ENCODE assay signal across 35 cellular contexts in the genomic region with DNA sequence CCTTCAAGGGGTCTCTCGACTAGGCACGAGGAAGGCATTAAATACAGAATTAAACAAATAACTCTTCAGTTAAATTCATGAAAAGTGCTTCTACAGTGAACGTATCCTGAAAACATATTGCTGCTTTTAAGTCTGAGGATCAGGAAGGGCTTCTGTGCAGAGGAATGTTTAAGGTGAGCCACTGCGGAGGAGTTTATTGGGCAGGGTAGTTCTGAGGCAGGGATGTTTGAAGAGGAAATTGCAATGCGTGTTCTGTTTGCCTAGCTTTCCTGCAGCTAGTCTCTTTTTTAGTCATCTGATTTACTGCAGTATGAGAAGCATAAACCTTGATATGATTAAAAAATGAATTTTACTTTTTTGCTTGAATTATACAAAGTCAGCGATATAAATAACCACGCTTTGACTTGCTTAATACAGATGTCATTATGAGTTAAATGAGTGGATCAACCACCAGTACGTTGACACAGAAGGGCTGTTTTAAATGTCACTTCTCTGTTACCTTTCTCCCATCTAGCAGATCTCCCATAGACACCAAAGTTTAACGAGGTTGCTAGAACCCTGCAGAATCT.
"Had no signal": no experiment of that assay in that cellular context is flagged by ENCODE, and none has a peak within 500 bp of the region (broad histone marks: within the 10 kb centered on the region; RNA-seq: fewer than 3 reads in every experiment).

No MANE protein-coding gene starts in this region.

- DNase-seq: activated CD4-positive, alpha-beta T cell treated with anti-CD3 and anti-CD28 coated beads, Interleukin-2, amount 10 ng/mL, durations not matched to agents 24 days and 14 days; activated CD4-positive, alpha-beta T cell treated with anti-CD3 and anti-CD28 coated beads, Interleukin-2, amount 50 U/mL, for 4 hours; activated CD8-positive, alpha-beta T cell treated with anti-CD3 and anti-CD28 coated beads for 36 hours; activated effector memory CD4-positive, alpha-beta T cell treated with anti-CD3 and anti-CD28 coated beads, Interleukin-2, amount 50 U/mL, for 16 hours; activated naive CD4-positive, alpha-beta T cell treated with Interleukin-2 at 50 U/mL for 16 hours; activated naive CD8-positive, alpha-beta T cell treated with anti-CD3 and anti-CD28 coated beads, Interleukin-2, amount 10 ng/mL, durations not matched to agents 7 days and 5 days; activated T-cell treated with anti-CD3 and anti-CD28 coated beads, Interleukin-2, amount 50 U/mL, for 1 hour; activated T-cell treated with anti-CD3 and anti-CD28 coated beads, Interleukin-2, amount 50 U/mL, for 72 hours; amygdala; Karpas-422; KBM-7; MG63; MV-4-11; NCI-H1092 treated with DMSO at 0.1 percent for 48 hours; NCI-H1417; NCI-H146; NCI-H187; NCI-H2029 treated with DMSO at 0.1 percent for 48 hours; NCI-H2107; NCI-H2171; NCI-H2227 treated with DMSO at 0.1 percent for 48 hours; NCI-H446 treated with DMSO at 0.1 percent for 48 hours; NCI-H524 treated with DMSO at 0.1 percent for 48 hours; Peyer's patch; Right ventricle myocardium superior; RPMI8226; SW 1271; T-helper 1 cell; T-helper 2 cell; T-helper 9 cell; WERI-Rb-1 had no signal

- H3K4me1 Mint-ChIP-seq: activated CD4-positive, alpha-beta T cell treated with anti-CD3 and anti-CD28 coated beads, Interleukin-2, amount 10 ng/mL, durations not matched to agents 24 days and 14 days; activated naive CD4-positive, alpha-beta T cell treated with anti-CD3 and anti-CD28 coated beads, Interleukin-2, amount 50 U/mL, for 24 hours; activated naive CD8-positive, alpha-beta T cell treated with anti-CD3 and anti-CD28 coated beads, Interleukin-2, amount 10 ng/mL, durations not matched to agents 7 days and 5 days; activated T-helper 17 cell treated with anti-CD3 and anti-CD28 coated beads, Interleukin-2, amount 50 U/mL, for 72 hours had no signal

- H3K36me3 Mint-ChIP-seq: activated naive CD4-positive, alpha-beta T cell treated with anti-CD3 and anti-CD28 coated beads, Interleukin-2, amount 50 U/mL, for 24 hours; activated naive CD8-positive, alpha-beta T cell treated with anti-CD3 and anti-CD28 coated beads, Interleukin-2, amount 10 ng/mL, durations not matched to agents 7 days and 5 days had no signal

- H3K9me3 Mint-ChIP-seq: activated CD4-positive, alpha-beta T cell treated with anti-CD3 and anti-CD28 coated beads, Interleukin-2, amount 10 ng/mL, durations not matched to agents 24 days and 14 days; activated CD8-positive, alpha-beta T cell treated with anti-CD3 and anti-CD28 coated beads for 36 hours; activated naive CD4-positive, alpha-beta T cell treated with anti-CD3 and anti-CD28 coated beads, Interleukin-2, amount 50 U/mL, for 24 hours had no signal

- H3K27ac Mint-ChIP-seq: activated CD4-positive, alpha-beta T cell treated with anti-CD3 and anti-CD28 coated beads, Interleukin-2, amount 10 ng/mL, durations not matched to agents 24 days and 14 days; activated CD8-positive, alpha-beta T cell treated with anti-CD3 and anti-CD28 coated beads for 36 hours; activated naive CD4-positive, alpha-beta T cell treated with anti-CD3 and anti-CD28 coated beads, Interleukin-2, amount 50 U/mL, for 24 hours; activated naive CD8-positive, alpha-beta T cell treated with anti-CD3 and anti-CD28 coated beads, Interleukin-2, amount 10 ng/mL, durations not matched to agents 7 days and 5 days; activated T-cell treated with anti-CD3 and anti-CD28 coated beads, Interleukin-2, amount 50 U/mL, for 72 hours; activated T-helper 17 cell treated with anti-CD3 and anti-CD28 coated beads, Interleukin-2, amount 50 U/mL, for 72 hours had no signal

- H3K36me3 ChIP-seq: ascending aorta, cardiac muscle cell, MG63, Peyer's patch, WERI-Rb-1 had no signal

- H3K27me3 Mint-ChIP-seq: activated CD4-positive, alpha-beta T cell treated with anti-CD3 and anti-CD28 coated beads, Interleukin-2, amount 10 ng/mL, durations not matched to agents 24 days and 14 days; activated CD8-positive, alpha-beta T cell treated with anti-CD3 and anti-CD28 coated beads for 36 hours; activated naive CD4-positive, alpha-beta T cell treated with anti-CD3 and anti-CD28 coated beads, Interleukin-2, amount 50 U/mL, for 24 hours; activated naive CD8-positive, alpha-beta T cell treated with anti-CD3 and anti-CD28 coated beads, Interleukin-2, amount 10 ng/mL, durations not matched to agents 7 days and 5 days; activated T-helper 17 cell treated with anti-CD3 and anti-CD28 coated beads, Interleukin-2, amount 50 U/mL, for 72 hours had no signal

- H3K27ac ChIP-seq: ascending aorta, cardiac muscle cell, Peyer's patch, WERI-Rb-1 had no signal

- H3K27me3 ChIP-seq: ascending aorta, cardiac muscle cell, Peyer's patch had no signal

- ATAC-seq: activated CD8-positive, alpha-beta T cell treated with anti-CD3 and anti-CD28 coated beads for 36 hours; activated T-cell treated with anti-CD3 and anti-CD28 coated beads, Interleukin-2, amount 50 U/mL, for 72 hours; activated T-helper 17 cell treated with anti-CD3 and anti-CD28 coated beads, Interleukin-2, amount 50 U/mL, for 72 hours had no signal

- H3K4me3 ChIP-seq: ascending aorta, cardiac muscle cell, MG63, Peyer's patch had no signal

- H3K4me3 Mint-ChIP-seq: activated CD4-positive, alpha-beta T cell treated with anti-CD3 and anti-CD28 coated beads, Interleukin-2, amount 10 ng/mL, durations not matched to agents 24 days and 14 days; activated CD8-positive, alpha-beta T cell treated with anti-CD3 and anti-CD28 coated beads for 36 hours; activated naive CD4-positive, alpha-beta T cell treated with anti-CD3 and anti-CD28 coated beads, Interleukin-2, amount 50 U/mL, for 24 hours; activated naive CD8-positive, alpha-beta T cell treated with anti-CD3 and anti-CD28 coated beads, Interleukin-2, amount 10 ng/mL, durations not matched to agents 7 days and 5 days; activated T-cell treated with anti-CD3 and anti-CD28 coated beads, Interleukin-2, amount 50 U/mL, for 72 hours; activated T-helper 17 cell treated with anti-CD3 and anti-CD28 coated beads, Interleukin-2, amount 50 U/mL, for 72 hours had no signal

- H3K9me3 ChIP-seq: ascending aorta, MG63, Peyer's patch had no signal

- H3K4me1 ChIP-seq: ascending aorta, Peyer's patch had no signal
